In genomic region chr1:204791453-204792366, GRCh38 we compare ENCODE assay signal across 8 cellular contexts.
DNase-seq lines count a peak whose midpoint lies in the region; ATAC-seq and TF ChIP-seq lines count a peak whose summit lies in the region.

No MANE protein-coding gene starts in this region.

- TF ChIP-seq CTCF in CD14-positive monocyte (IDR thresholded peaks at IDR 0.05) (peak; percentile 89), HFFc6 (IDR thresholded peaks at IDR 0.05) (peak; percentile 89), OCI-LY3 (IDR thresholded peaks at IDR 0.05; ENCODE audit: low read depth, low read length) (peak; percentile 95), neutrophil (IDR thresholded peaks at IDR 0.05) (peak; percentile 48), stomach (IDR thresholded peaks at IDR 0.05) (peak in 4 of 7 experiments; percentile 43 to 65 (median 64))

- 27 to 32% (median 28%) methylated on average over 15 of the region's 15 CpGs for WGBS in stomach, 5 donors

- H3K27me3 ChIP-seq in OCI-LY3 (ENCODE audit: low read depth, low read length) (peaks cover 38% of the 10 kb centered on the region), neutrophil (peaks cover 22% of the 10 kb centered on the region), stomach (peaks cover 0 to 56% (median 13%) of the 10 kb centered on the region in 3 donors)

- H3K27ac ChIP-seq in OCI-LY3 (ENCODE audit: low read length) (no peak overlapping the region), neutrophil (no peak overlapping the region), stomach (no peak overlapping the region)

- H3K4me1 Mint-ChIP-seq in CD14-positive monocyte (peaks cover 8% of the 10 kb centered on the region), HFFc6 (ENCODE audit: low read depth) (no peaks in the 10 kb centered on the region)

- H3K27ac Mint-ChIP-seq in CD14-positive monocyte: no peak overlapping the region
- no peak overlapping the region for H3K27ac Mint-ChIP-seq in HFFc6

- H3K4me3 ChIP-seq in OCI-LY3 (ENCODE audit: low read length) (no peak overlapping the region), neutrophil (ENCODE audit: low read depth in 1 of 2, low read length in 1 of 2) (no peak overlapping the region), stomach (no peak overlapping the region)

- H3K4me2 ChIP-seq in OCI-LY3 (ENCODE audit: low read length): 0 out of 2 replicates have a peak overlapping the region, but pooled peaks have one; percentile 8

- H3K9me3 ChIP-seq in OCI-LY3 (ENCODE audit: insufficient read depth, low read length) (no peaks in the 10 kb centered on the region), neutrophil (no peaks in the 10 kb centered on the region), stomach (no peaks in the 10 kb centered on the region)

- TF ChIP-seq EP300 in stomach (IDR thresholded peaks at IDR 0.05): no peak

- H3K36me3 ChIP-seq in OCI-LY3 (replicated peaks; ENCODE audit: low read depth, low read length) (no peaks in the 10 kb centered on the region), neutrophil (no peaks in the 10 kb centered on the region), stomach (no peaks in the 10 kb centered on the region)

- H3K36me3 Mint-ChIP-seq in CD14-positive monocyte (no peaks in the 10 kb centered on the region), HFFc6 (ENCODE audit: low read depth) (no peaks in the 10 kb centered on the region)

- intact Hi-C loops in CD14-positive monocyte (cut with micrococcal nuclease): no loop called here
- intact Hi-C loops in stomach (cut with DNase I; ENCODE audit: low total_unique reads): no loop called here

- H4K20me1 ChIP-seq in OCI-LY3 (ENCODE audit: insufficient read depth, low read length): no peaks in the 10 kb centered on the region

- peaks cover 1 to 12% (median 6%) of the 10 kb centered on the region in 7 donors for H3K9me3 Mint-ChIP-seq in CD14-positive monocyte
- H3K9me3 Mint-ChIP-seq in HFFc6: no peaks in the 10 kb centered on the region

- H3K27me3 Mint-ChIP-seq in CD14-positive monocyte (ENCODE audit: low read depth in 3 of 3) (peaks cover 5 to 19% (median 6%) of the 10 kb centered on the region in 3 donors), HFFc6 (ENCODE audit: insufficient read depth) (peaks cover 29% of the 10 kb centered on the region)

- no peak overlapping the region for H3K9ac ChIP-seq in OCI-LY3 (ENCODE audit: low read length)

- H3K4me1 ChIP-seq in OCI-LY3 (ENCODE audit: low read length) (no peaks in the 10 kb centered on the region), neutrophil (ENCODE audit: control insufficient read depth in 1 of 2, insufficient read depth in 1 of 2, low read depth in 1 of 2, low read length in 1 of 2) (no peaks in the 10 kb centered on the region), stomach (no peaks in the 10 kb centered on the region)

- H3K4me3 Mint-ChIP-seq in CD14-positive monocyte (no peak overlapping the region), HFFc6 (no peak overlapping the region)

- no peak for TF ChIP-seq POLR2A in stomach (IDR thresholded peaks at IDR 0.05)

- no peak for ATAC-seq in GM21360 (IDR thresholded peaks at IDR 0.05; ENCODE audit: unreplicated experiment)

- H2AFZ ChIP-seq in OCI-LY3 (ENCODE audit: low read depth, low read length): no peak overlapping the region

- DNase-seq in CD14-positive monocyte (ENCODE audit: low spot score): no peak
- peak; percentile 32 for DNase-seq in HFFc6
- DNase-seq in activated T-cell treated with anti-CD3 and anti-CD28 coated beads for 4 hours: peak; percentile 77
- peak; percentile 41 for DNase-seq in fibroblast of peridontal ligament (ENCODE audit: extremely low read depth)
- peak; percentile 78 for DNase-seq in stomach

- no peaks in the 10 kb centered on the region for H3K79me2 ChIP-seq in OCI-LY3 (ENCODE audit: low read length)
